2 cellular contexts compared by ENCODE assay signal in genomic region chr20:14470231-14470894, GRCh38.
TF ChIP-seq lines count a peak whose summit lies in the region.

No MANE protein-coding gene starts in this region.

TF ChIP-seq in A549, 52 proteins besides CTCF, POLR2A, EP300 and RAD21:
- no peak for TF ChIP-seq EHMT2 (IDR thresholded peaks at IDR 0.05; ENCODE audit: low read depth)
- TF ChIP-seq RFX5 (IDR thresholded peaks at IDR 0.05) = no peak
- TF ChIP-seq HOXB13 (CRISPR knock-in tag; IDR thresholded peaks at IDR 0.05; ENCODE audit: low read depth) = no peak
- TF ChIP-seq FOSL2 (IDR thresholded peaks at IDR 0.05) = no peak
- TF ChIP-seq FOSL2 (CRISPR knock-in tag; IDR thresholded peaks at IDR 0.05) = no peak
- TF ChIP-seq EHF (CRISPR knock-in tag; IDR thresholded peaks at IDR 0.05) = no peak
- TF ChIP-seq ZNF302 (CRISPR knock-in tag; IDR thresholded peaks at IDR 0.05) = no peak

TF ChIP-seq in H1, 55 proteins besides CTCF, POLR2A, EP300 and RAD21:
- TF ChIP-seq ZNF274 (IDR thresholded peaks at IDR 0.05; ENCODE audit: borderline replicate concordance, extremely low read depth, low read length) (no peak), CEBPB (IDR thresholded peaks at IDR 0.05; ENCODE audit: low read depth, low read length) (no peak), RNF2 (IDR thresholded peaks at IDR 0.05; ENCODE audit: borderline replicate concordance, low read depth, low read length, missing control alignments, poor library complexity, severe bottlenecking) (no peak), MAFK (IDR thresholded peaks at IDR 0.05; ENCODE audit: low read depth, low read length) (no peak), KDM1A (IDR thresholded peaks at IDR 0.05; ENCODE audit: borderline replicate concordance, low read length) (no peak), CBX8 (IDR thresholded peaks at IDR 0.05; ENCODE audit: borderline replicate concordance, low read depth, low read length) (no peak), CHD1 (IDR thresholded peaks at IDR 0.05; ENCODE audit: low read depth, low read length) (no peak)
